In the genomic region with DNA sequence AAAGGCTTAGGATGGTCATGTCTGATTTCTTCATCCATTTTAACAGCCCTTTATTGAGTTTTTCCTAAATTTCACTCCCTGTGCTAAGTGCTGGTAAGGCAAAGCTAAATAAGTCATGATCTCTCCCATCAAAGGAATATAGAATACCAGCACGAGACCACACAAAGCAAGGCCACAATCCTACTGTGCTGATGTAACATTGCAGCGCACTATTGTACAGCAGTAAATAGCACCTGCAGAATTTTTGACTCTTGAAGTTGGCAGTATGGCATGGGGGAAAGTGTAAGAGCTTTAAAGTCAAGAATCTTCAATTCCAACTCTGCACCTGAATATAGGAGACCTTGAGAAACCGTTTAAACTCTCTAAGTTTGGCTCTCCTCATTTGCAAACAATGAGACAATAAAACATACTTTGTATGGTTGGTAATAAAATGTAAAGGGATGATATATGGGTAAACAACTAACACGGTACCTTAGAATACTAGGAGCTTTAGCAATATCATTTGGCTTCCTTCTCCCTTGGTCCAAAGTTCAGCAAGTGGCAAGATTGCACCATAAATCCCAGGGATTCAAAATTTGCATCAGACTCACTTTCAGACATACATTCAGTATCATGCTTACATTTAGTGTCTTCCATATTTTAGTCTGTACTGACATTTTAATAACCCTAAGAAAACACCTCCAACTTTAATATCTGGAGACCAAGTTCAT, we compare ENCODE assay signal across 24 cellular contexts.
DNase-seq lines count a peak whose midpoint lies in the region; ATAC-seq, FAIRE-seq and TF ChIP-seq lines count a peak whose summit lies in the region.
"Had no signal": no experiment of that assay in that cellular context is flagged by ENCODE, and none has a peak within 500 bp of the region (broad histone marks: within the 10 kb centered on the region; RNA-seq: fewer than 3 reads in every experiment).

No MANE protein-coding gene starts in this region.

- no peak overlapping the region for H2BK20ac ChIP-seq in H9 (ENCODE audit: low read depth, low read length, poor library complexity, severe bottlenecking)

- DNase-seq in A549 (ENCODE audit: low read depth in 1 of 2, low spot score in 1 of 2), result no peak
- DNase-seq in HT-29 (ENCODE audit: low spot score), result peak; percentile 29
- peak; percentile 49 for DNase-seq in colonic mucosa
- no peak for DNase-seq in HepG2 (ENCODE audit: low spot score)
- DNase-seq in AML-193 (lab: John Stamatoyannopoulos, UW), result no peak
- no peak for DNase-seq in H9
- DNase-seq in activated naive CD4-positive, alpha-beta T cell treated with anti-CD3 and anti-CD28 coated beads, Interleukin-2, amount 50 U/mL, for 16 hours, result no peak
- DNase-seq in ascending aorta (ENCODE audit: low spot score in 2 of 2), result no peak
- DNase-seq: 8988T; Caco-2; CD4-positive, CD25-positive, alpha-beta regulatory T cell; CD8-positive, alpha-beta T cell; DMS153; EL; GDM1; GM23248; HFFc6 had no signal

- H3K27me3 ChIP-seq in colonic mucosa (no peaks in the 10 kb centered on the region), HepG2 (ENCODE audit: control insufficient read depth in 1 of 2, insufficient read depth in 2 of 2, low read length in 2 of 2) (no peaks in the 10 kb centered on the region), H9 (ENCODE audit: insufficient read depth, low read length) (no peaks in the 10 kb centered on the region), ascending aorta (no peaks in the 10 kb centered on the region)
- H3K27me3 ChIP-seq: BLaER1 had no signal

- TF ChIP-seq RAD21 in A549 (conservative IDR thresholded peaks at IDR 0.05 in 1 of 2, IDR thresholded peaks at IDR 0.05 in 1 of 2) (no peak), HepG2 (CRISPR knock-in tag; IDR thresholded peaks at IDR 0.05) (no peak)

- no peak overlapping the region for H2BK120ac ChIP-seq in H9 (ENCODE audit: low read depth, low read length, poor library complexity, severe bottlenecking)

- peaks cover 12% of the 10 kb centered on the region; the same call in 2 of the 3 replicates for H3K4me1 ChIP-seq in A549
- no peaks in the 10 kb centered on the region for H3K4me1 ChIP-seq in colonic mucosa
- H3K4me1 ChIP-seq in HepG2 (ENCODE audit: insufficient read depth, low read length), result peaks cover 11% of the 10 kb centered on the region; the same call in 1 of the 2 replicates
- no peaks in the 10 kb centered on the region for H3K4me1 ChIP-seq in H9 (ENCODE audit: insufficient read depth, low read length)
- no peaks in the 10 kb centered on the region for H3K4me1 ChIP-seq in ascending aorta
- H3K4me1 ChIP-seq: BLaER1, Caco-2, HAP-1 had no signal

- no peaks in the 10 kb centered on the region for H3K9me3 ChIP-seq in A549
- H3K9me3 ChIP-seq in colonic mucosa, result no peaks in the 10 kb centered on the region
- H3K9me3 ChIP-seq in HepG2 (ENCODE audit: low read length), result no peaks in the 10 kb centered on the region
- H3K9me3 ChIP-seq in H9 (ENCODE audit: control insufficient read depth, low read depth, low read length), result no peaks in the 10 kb centered on the region
- H3K9me3 ChIP-seq in ascending aorta, result no peaks in the 10 kb centered on the region
- H3K9me3 ChIP-seq: BLaER1, Caco-2, HAP-1 had no signal

- FAIRE-seq in A549 (lab: Jason Lieb, UNC), result no peak
- no peak for FAIRE-seq in HepG2 (lab: Jason Lieb, UNC)
- FAIRE-seq: GM12878, GM19239, H1 had no signal

- H2AK5ac ChIP-seq in H9 (ENCODE audit: insufficient read length, low read length), result no peak overlapping the region

- H3K9me3 Mint-ChIP-seq in H9, result peaks cover 7 to 9% of the 10 kb centered on the region in 2 experiments; a peak in 4 of 5 replicates
- H3K9me3 Mint-ChIP-seq: CD8-positive, alpha-beta T cell; HFFc6 had no signal

- H4K91ac ChIP-seq in H9 (ENCODE audit: insufficient read length, low read depth, low read length), result no peak overlapping the region

- in situ Hi-C loops in HepG2 (cut with HindIII; ENCODE audit: extremely low pct_ligation_motif_present, low pct_unique_long_range_greater_than_20kb), result no loop called here

- H3K14ac ChIP-seq in H9 (ENCODE audit: insufficient read depth, low read length), result no peak overlapping the region

- H3T11ph ChIP-seq in H9 (ENCODE audit: low read length), result no peak overlapping the region

- no peak overlapping the region for H2AFZ ChIP-seq in HepG2 (ENCODE audit: low read length)
- H2AFZ ChIP-seq in H9 (ENCODE audit: low read length), result no peak overlapping the region
- H2AFZ ChIP-seq: GM23248 had no signal

- no peak overlapping the region for H3K9ac ChIP-seq in colonic mucosa (ENCODE audit: low read depth in 2 of 2, low read length in 2 of 2)
- no peak overlapping the region for H3K9ac ChIP-seq in HepG2 (ENCODE audit: insufficient read depth, low read depth, low read length)
- H3K9ac ChIP-seq in H9 (ENCODE audit: extremely low read depth, insufficient read length, low read length), result no peak overlapping the region
- H3K9ac ChIP-seq: BLaER1, GM23248 had no signal

- H3K23ac ChIP-seq in H9 (ENCODE audit: insufficient read length, low read depth, low read length), result no peak overlapping the region

- H3K4me1 Mint-ChIP-seq in H9, result peaks cover 4 to 9% of the 10 kb centered on the region in 2 experiments
- H3K4me1 Mint-ChIP-seq: B cell; CD4-positive, CD25-positive, alpha-beta regulatory T cell had no signal

- TF ChIP-seq POLR2A in A549 (IDR thresholded peaks at IDR 0.05; ENCODE audit: low read length) (no peak), HepG2 (IDR thresholded peaks at IDR 0.05; ENCODE audit: insufficient read depth in 1 of 2, low read depth in 2 of 2, low read length in 2 of 2) (no peak)

- no peak overlapping the region for H3K27ac Mint-ChIP-seq in H9
- H3K27ac Mint-ChIP-seq: B cell; CD4-positive, CD25-positive, alpha-beta regulatory T cell; CD8-positive, alpha-beta T cell; HFFc6 had no signal

- H3K27ac ChIP-seq in A549 (no peak overlapping the region), colonic mucosa (no peak overlapping the region), HepG2 (ENCODE audit: extremely low read length, insufficient read depth, low read length) (no peak overlapping the region), H9 (ENCODE audit: insufficient read length, low read depth, low read length) (no peak overlapping the region), ascending aorta (no peak overlapping the region)
- H3K27ac ChIP-seq: BLaER1, C4-2B, GM23248 had no signal

- 50% methylated on average over 4 of the region's 4 CpGs for WGBS in A549 (ENCODE audit: missing lambda C conversion rate)
- 51% methylated on average over 4 of the region's 4 CpGs for WGBS in HepG2 (ENCODE audit: low lambda C conversion rate)
- WGBS in H9 (ENCODE audit: extremely low coverage, insufficient read length, low lambda C conversion rate), result no CpG with 5 or more reads among the region's 4 CpGs

- H3K27me3 Mint-ChIP-seq in H9 (ENCODE audit: low read depth), result no peaks in the 10 kb centered on the region
- H3K27me3 Mint-ChIP-seq: B cell; CD4-positive, CD25-positive, alpha-beta regulatory T cell had no signal

- H3K79me2 ChIP-seq in HepG2 (ENCODE audit: insufficient read depth, low read length) (no peaks in the 10 kb centered on the region), H9 (ENCODE audit: insufficient read depth, low read length) (no peaks in the 10 kb centered on the region)

- TF ChIP-seq CTCF in A549 (IDR thresholded peaks at IDR 0.05), result no peak
- TF ChIP-seq CTCF in colonic mucosa (IDR thresholded peaks at IDR 0.05), result no peak
- TF ChIP-seq CTCF in HepG2 (CRISPR knock-in tag; IDR thresholded peaks at IDR 0.05), result no peak
- TF ChIP-seq CTCF in H9 (conservative IDR thresholded peaks at IDR 0.05), result no peak
- TF ChIP-seq CTCF in ascending aorta (IDR thresholded peaks at IDR 0.05), result no peak

- no TSS peak for BruUV-seq in HepG2 (replicated peaks; lab: Mats Ljungman, UMichigan)

- POLR2A ChIA-PET in A549 (lab: Yijun Ruan, JAX) (no interaction called here), HepG2 (lab: Yijun Ruan, JAX) (no interaction called here)

- H4K5ac ChIP-seq in H9 (ENCODE audit: insufficient read length, low read depth, low read length), result no peak overlapping the region

- H4K20me1 ChIP-seq in HepG2 (ENCODE audit: insufficient read depth, low read length) (no peaks in the 10 kb centered on the region), H9 (ENCODE audit: control insufficient read depth, insufficient read depth, insufficient read length) (no peaks in the 10 kb centered on the region)
- H4K20me1 ChIP-seq: BLaER1 had no signal

- no peak overlapping the region for H2BK5ac ChIP-seq in H9 (ENCODE audit: insufficient read length, low read length)

- intact Hi-C loops in colonic mucosa (cut with DNase I), result no loop called here
- intact Hi-C loops in HepG2 (cut with micrococcal nuclease; ENCODE audit: unreplicated experiment), result no loop called here
- intact Hi-C loops in ascending aorta (cut with DNase I), result no loop called here

- no peak overlapping the region for H3K4ac ChIP-seq in H9 (ENCODE audit: low read depth, low read length)

- CTCF ChIA-PET in A549 (lab: Yijun Ruan, JAX), result interaction anchor here (0.8 kb wide), 1 partner anchor 12 kb away, joined by 3 read pairs; no protein-coding TSS in a partner anchor
- CTCF ChIA-PET in HepG2 (lab: Yijun Ruan, JAX; ENCODE audit: low intra/inter-chr PET ratio, low total read pairs), result no interaction called here

- H3K23me2 ChIP-seq in H9 (ENCODE audit: insufficient read length, low read depth, low read length, poor library complexity, severe bottlenecking), result no peaks in the 10 kb centered on the region

- H3K4me3 ChIP-seq in A549, result no peak overlapping the region
- H3K4me3 ChIP-seq in colonic mucosa, result no peak overlapping the region
- H3K4me3 ChIP-seq in HepG2 (replicated peaks in 1 of 3; ENCODE audit: insufficient read depth in 1 of 3, low read depth in 2 of 3, low read length in 3 of 3), result no peak overlapping the region
- no peak overlapping the region for H3K4me3 ChIP-seq in ascending aorta
- H3K4me3 ChIP-seq: BLaER1, GM12878, GM23248, HAP-1 had no signal

- H3K18ac ChIP-seq in H9 (ENCODE audit: insufficient read length, low read depth, low read length), result no peak overlapping the region

- no peaks in the 10 kb centered on the region for H3K36me3 ChIP-seq in colonic mucosa
- no peaks in the 10 kb centered on the region for H3K36me3 ChIP-seq in HepG2 (replicated peaks in 1 of 2; ENCODE audit: control insufficient read depth in 1 of 2, insufficient read depth in 2 of 2, low read length in 2 of 2)
- H3K36me3 ChIP-seq in ascending aorta, result no peaks in the 10 kb centered on the region
- H3K36me3 ChIP-seq: BLaER1, HAP-1 had no signal

- no peak overlapping the region for H3K56ac ChIP-seq in H9 (ENCODE audit: insufficient read length, low read depth, low read length)

- H3K4me2 ChIP-seq in A549 (peak overlapping the region; percentile 16; the same call in 1 of the 3 replicates), HepG2 (ENCODE audit: low read depth, low read length) (no peak overlapping the region), H9 (ENCODE audit: insufficient read depth, insufficient read length, low read length) (no peak overlapping the region)
- H3K4me2 ChIP-seq: BLaER1 had no signal

- H3K4me3 Mint-ChIP-seq in H9, result no peak overlapping the region
- H3K4me3 Mint-ChIP-seq: B cell; CD4-positive, CD25-positive, alpha-beta regulatory T cell; CD8-positive, alpha-beta T cell; HFFc6 had no signal

- H2BK12ac ChIP-seq in H9 (ENCODE audit: insufficient read length, low read depth, low read length), result no peak overlapping the region

- TF ChIP-seq EP300 in A549 (IDR thresholded peaks at IDR 0.05) (no peak), HepG2 (IDR thresholded peaks at IDR 0.05; ENCODE audit: low read depth in 2 of 2, low read length in 2 of 2) (no peak), HepG2 (CRISPR knock-in tag; IDR thresholded peaks at IDR 0.05; ENCODE audit: borderline replicate concordance) (no peak)

- H2BK15ac ChIP-seq in H9 (ENCODE audit: low read depth, low read length), result no peak overlapping the region

- ATAC-seq in A549 (no peak), HepG2 (no peak)
- ATAC-seq: CD8-positive, alpha-beta T cell; GM12878 had no signal

- peaks cover 0 to 9% (median 6%) of the 10 kb centered on the region in 3 experiments; a peak in 5 of 7 replicates for H3K36me3 Mint-ChIP-seq in H9 (ENCODE audit: insufficient read depth in 1 of 3, low read depth in 3 of 3)

- H4K8ac ChIP-seq in H9 (replicated peaks; ENCODE audit: insufficient read length, low read depth, low read length), result no peak overlapping the region

- no peaks in the 10 kb centered on the region for H3K79me1 ChIP-seq in H9 (ENCODE audit: insufficient read depth, low read depth, low read length, poor library complexity, severe bottlenecking)

Comparison
In these comparisons a context has a peak if more than half of its experiments do, and no peak if none do; other contexts are left out.
1. DNase-seq: peak in HT-29 (single experiment) and colonic mucosa (single experiment); none in A549 (0 of 2), HepG2 (single experiment), AML-193 (0 of 2), H9 (single experiment), activated naive CD4-positive, alpha-beta T cell treated with anti-CD3 and anti-CD28 coated beads, Interleukin-2, amount 50 U/mL, for 16 hours (single experiment) and ascending aorta (0 of 2).